19 cellular contexts compared by ENCODE assay signal in genomic region chr17:67059372-67059771, GRCh38. TPM values are rescaled to one million over a fixed set of nuclear protein-coding genes. Genes with fewer than 3 reads are reported as not detected.
DNase-seq lines count a peak whose midpoint lies in the region; TF ChIP-seq lines count a peak whose summit lies in the region.
"Had no signal": no experiment of that assay in that cellular context is flagged by ENCODE, and none has a peak within 500 bp of the region (broad histone marks: within the 10 kb centered on the region; RNA-seq: fewer than 3 reads in every experiment).

No MANE protein-coding gene starts in this region.

- TF ChIP-seq EP300 in esophagus muscularis mucosa (IDR thresholded peaks at IDR 0.05) = no peak

- TF ChIP-seq CTCF in esophagus muscularis mucosa (IDR thresholded peaks at IDR 0.05) = no peak

- no peak overlapping the region for H3K4me3 ChIP-seq in esophagus muscularis mucosa
- H3K4me3 ChIP-seq: PC-9, SK-N-MC had no signal

- intact Hi-C loops in esophagus muscularis mucosa (cut with DNase I) = no loop called here

- H3K27ac ChIP-seq in esophagus muscularis mucosa (replicated peaks in 1 of 4) = no peak overlapping the region
- H3K27ac ChIP-seq: PC-9, SK-N-MC had no signal

- H3K36me3 ChIP-seq in esophagus muscularis mucosa = no peaks in the 10 kb centered on the region

- peak; percentile 30 for DNase-seq in D341Med (ENCODE audit: low spot score)
- peak; percentile 14 for DNase-seq in G401 (ENCODE audit: low spot score)
- peak; percentile 72 for DNase-seq in esophagus muscularis mucosa (ENCODE audit: extremely low spot score)
- DNase-seq in myocyte (ENCODE audit: low read depth) = peak; percentile 49
- no peak for DNase-seq in cerebellar nuclear complex (lab: John Stamatoyannopoulos, UW)
- no peak for DNase-seq in NCI-H1694 (lab: John Stamatoyannopoulos, UW)
- DNase-seq in T-helper 9 cell = no peak
- no peak for DNase-seq in stimulated activated CD4-positive, alpha-beta T cell treated with anti-CD3 and anti-CD28 coated beads, Interleukin-2, amount 100 ng/mL, for 48 hours
- DNase-seq: EL, Karpas-422, NCI-H1105 treated with DMSO at 0.1 percent for 48 hours, NCI-H2029 treated with DMSO at 0.1 percent for 48 hours, NCI-H526, PC-9 had no signal

- in situ Hi-C loops in G401 (cut with HindIII; ENCODE audit: low sequenced_read_pairs) = no loop called here

- no peaks in the 10 kb centered on the region for H3K4me1 ChIP-seq in esophagus muscularis mucosa

- H3K9me3 ChIP-seq in esophagus muscularis mucosa = no peaks in the 10 kb centered on the region

- WGBS in esophagus muscularis mucosa = 67% methylated on average over 6 of the region's 6 CpGs

- H3K27me3 ChIP-seq in esophagus muscularis mucosa = no peaks in the 10 kb centered on the region

- TF ChIP-seq POLR2A in esophagus muscularis mucosa (IDR thresholded peaks at IDR 0.05; ENCODE audit: low read depth) = no peak

RNA-seq across cellular contexts. Expression of gene CACNG1, which starts 15.0 kb away (rescaled TPM):
- not detected in 2 replicates for total RNA-seq in G401 (2014; rRNA removed; shearing (Covaris generic))
- total RNA-seq in esophagus muscularis mucosa = not detected
- 142 and 146 TPM in 2 replicates for total RNA-seq in myocyte
- 49.8 TPM for polyA plus RNA-seq in myocyte (2012)
- total RNA-seq: CD8-positive, alpha-beta T cell; H4; PC-9 had no signal
- polyA plus RNA-seq: AG04450, BJ had no signal

Comparison
In these comparisons a context has a peak if more than half of its experiments do, and no peak if none do; other contexts are left out.
1. DNase-seq: peak in D341Med (single experiment), G401 (single experiment), esophagus muscularis mucosa (single experiment) and myocyte (single experiment); none in cerebellar nuclear complex (0 of 2), NCI-H1694 (single experiment), T-helper 9 cell (single experiment) and stimulated activated CD4-positive, alpha-beta T cell treated with anti-CD3 and anti-CD28 coated beads, Interleukin-2, amount 100 ng/mL, for 48 hours (0 of 2).
2. RNA of gene CACNG1, which starts 15.0 kb away (total RNA-seq): 142 to 146 TPM in myocyte; not detected in G401 and not detected in esophagus muscularis mucosa; every median in the first group is over 100 times any median in the second.